In the genomic region with DNA sequence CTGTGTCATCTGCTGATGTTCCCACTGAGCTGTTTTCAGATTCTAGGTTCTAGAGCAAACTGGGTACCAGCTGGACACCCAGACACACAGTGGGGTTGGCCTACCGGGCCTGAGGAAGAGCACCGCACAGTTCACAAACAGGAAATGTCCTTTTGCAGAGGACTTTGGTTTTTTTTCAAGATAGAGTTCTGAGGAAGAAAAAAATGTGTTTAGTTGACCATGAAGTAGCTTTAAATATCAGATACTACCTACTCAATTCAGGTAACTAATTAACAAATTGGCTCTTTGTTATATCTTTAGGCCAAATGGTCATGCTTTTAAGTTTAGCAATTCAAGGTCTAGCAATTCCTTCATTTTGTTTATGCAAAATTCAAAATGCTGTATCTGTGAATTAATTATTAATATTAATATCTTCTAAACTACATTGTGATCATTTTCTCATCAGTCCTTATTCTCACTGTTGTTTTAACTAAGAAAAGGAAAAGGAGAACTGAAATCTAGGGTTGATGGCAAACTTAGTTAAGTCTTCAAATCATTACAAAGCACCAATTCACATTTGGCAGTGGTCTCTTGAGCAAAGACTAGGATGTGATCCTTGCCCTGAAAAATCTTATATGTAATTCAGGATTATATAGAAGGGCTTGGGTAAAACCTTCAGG, we compare ENCODE assay signal across 13 cellular contexts. TPM values are rescaled to one million over a fixed set of nuclear protein-coding genes. Genes with fewer than 3 reads are reported as not detected.
DNase-seq lines count a peak whose midpoint lies in the region; ATAC-seq and TF ChIP-seq lines count a peak whose summit lies in the region.
"Had no signal": no experiment of that assay in that cellular context is flagged by ENCODE, and none has a peak within 500 bp of the region (broad histone marks: within the 10 kb centered on the region; RNA-seq: fewer than 3 reads in every experiment).

No MANE protein-coding gene starts in this region.

- no peaks in the 10 kb centered on the region for H3K9me2 ChIP-seq in PC-3 (replicated peaks; ENCODE audit: low read length)

- peak; percentile 26 for TF ChIP-seq POLR2A in GM18951 (IDR thresholded peaks at IDR 0.05; ENCODE audit: extremely low read depth, insufficient read depth, insufficient read length)

- H3K9ac ChIP-seq in PC-3 (ENCODE audit: low read length), result peak overlapping the region; percentile 13; the same call in 1 of the 2 replicates

- H3K36me3 ChIP-seq in PC-3 (ENCODE audit: low read depth, low read length), result no peaks in the 10 kb centered on the region
- H3K36me3 ChIP-seq: HAP-1 had no signal

- peaks cover 3% of the 10 kb centered on the region for H3K79me2 ChIP-seq in PC-3 (ENCODE audit: low read length)

- no peaks in the 10 kb centered on the region for H3K27me3 ChIP-seq in PC-3 (ENCODE audit: low read length)

- no peaks in the 10 kb centered on the region for H3K9me3 ChIP-seq in PC-3 (ENCODE audit: low read length)
- H3K9me3 ChIP-seq: HAP-1 had no signal

- POLR2A ChIA-PET in PC-3 (lab: Charles Lee; ENCODE audit: unreplicated experiment), result interaction anchor here (0.6 kb wide), 1 partner anchor 37 kb away, joined by 4 read pairs; no protein-coding TSS in a partner anchor

- no peak overlapping the region for H3K4me2 ChIP-seq in PC-3 (ENCODE audit: low read length)

- in situ Hi-C loops in GM18951 (cut with MboI; ENCODE audit: low sequenced_read_pairs, unreplicated experiment), result no loop called here

- H3K27ac ChIP-seq in PC-3 (ENCODE audit: low read length), result peak overlapping the region; percentile 71

- ATAC-seq in HG02759 (IDR thresholded peaks at IDR 0.05; ENCODE audit: unreplicated experiment), result peak; percentile 55
- ATAC-seq in PC-3, result no peak
- ATAC-seq in HG03521 (IDR thresholded peaks at IDR 0.05; ENCODE audit: unreplicated experiment), result no peak
- ATAC-seq in Right ventricle myocardium superior (ENCODE audit: poor library complexity), result no peak
- ATAC-seq: activated CD4-positive, CD25-positive, alpha-beta regulatory T cell treated with anti-CD3 and anti-CD28 coated beads, Interleukin-2, amount 50 U/mL, for 24 hours had no signal

- TF ChIP-seq CTCF in PC-3 (conservative IDR thresholded peaks at IDR 0.05; ENCODE audit: low read depth, low read length), result no peak

- CTCF ChIA-PET in PC-3 (lab: Charles Lee), result no interaction called here

- no peak overlapping the region for H3K4me3 ChIP-seq in PC-3 (ENCODE audit: low read length)
- H3K4me3 ChIP-seq: HAP-1 had no signal

- no TSS peak for BruUV-seq in PC-3 (replicated peaks; lab: Mats Ljungman, UMichigan)

- H3F3A ChIP-seq in PC-3 (ENCODE audit: low read length, unreplicated experiment), result no peaks in the 10 kb centered on the region

- H3K4me1 ChIP-seq in PC-3 (ENCODE audit: insufficient read depth, low read length), result peaks cover 38% of the 10 kb centered on the region
- H3K4me1 ChIP-seq: HAP-1 had no signal

- H4K20me1 ChIP-seq in PC-3 (ENCODE audit: low read length), result no peaks in the 10 kb centered on the region

- 0 out of 2 replicates have a peak overlapping the region, but pooled peaks have one; percentile 27 for H2AFZ ChIP-seq in PC-3 (ENCODE audit: low read length)

- intact Hi-C loops in PC-3 (cut with micrococcal nuclease), result no loop called here
- intact Hi-C loops in head of caudate nucleus (cut with DNase I), result no loop called here
- intact Hi-C loops in Right ventricle myocardium superior (cut with DNase I), result no loop called here

- DNase-seq in PC-3, result no peak
- DNase-seq in renal cortical epithelial cell (ENCODE audit: low read depth), result peak; percentile 63
- no peak for DNase-seq in D341Med (ENCODE audit: low spot score)
- DNase-seq in head of caudate nucleus, result no peak
- no peak for DNase-seq in Right ventricle myocardium superior
- DNase-seq: NCI-H1048, NCI-H510A treated with DMSO at 0.1 percent for 48 hours had no signal

RNA-seq across cellular contexts. Expression of a gene that starts 17.2 kb away (rescaled TPM):
- total RNA-seq in PC-3 (2014; rRNA removed) (26.1 and 31.3 TPM in 2 replicates), renal cortical epithelial cell (4.6 and 102 TPM in 2 replicates), Right ventricle myocardium superior (5.7 TPM)

RNA-seq across cellular contexts. Expression of a gene that starts 28.1 kb away (rescaled TPM):
- total RNA-seq in PC-3 (2014; rRNA removed) (60.0 and 76.1 TPM in 2 replicates), renal cortical epithelial cell (121 and 253 TPM in 2 replicates), Right ventricle myocardium superior (32.9 TPM)

RNA-seq across cellular contexts. Expression of a gene that starts 45.7 kb away (rescaled TPM):
- not detected in 2 replicates for total RNA-seq in PC-3 (2014; rRNA removed)
- total RNA-seq in renal cortical epithelial cell, result not detected in 2 replicates
- not detected for total RNA-seq in Right ventricle myocardium superior
- total RNA-seq: epithelial cell of proximal tubule had no signal
